14 cellular contexts compared by ENCODE assay signal in genomic region chr5:89320441-89320840, GRCh38.
"Had no signal": no experiment of that assay in that cellular context is flagged by ENCODE, and none has a peak within 500 bp of the region (broad histone marks: within the 10 kb centered on the region; RNA-seq: fewer than 3 reads in every experiment).

No MANE protein-coding gene starts in this region.

- H3K27me3 ChIP-seq: heart left ventricle, right atrium auricular region, sigmoid colon had no signal

- H3K36me3 ChIP-seq: heart left ventricle, right atrium auricular region, sigmoid colon, thoracic aorta had no signal

- H3K4me3 ChIP-seq: coronary artery, heart left ventricle, right atrium auricular region, sigmoid colon, skin epidermis, thoracic aorta had no signal

- H3K4me1 ChIP-seq: right atrium auricular region had no signal

- H3K9me3 ChIP-seq: heart left ventricle, right atrium auricular region, sigmoid colon, thoracic aorta had no signal

- DNase-seq: effector CD4-positive, alpha-beta T cell; heart left ventricle; hippocampal formation; mesendoderm; naive thymus-derived CD8-positive, alpha-beta T cell; sigmoid colon; stimulated activated naive CD4-positive, alpha-beta T cell treated with Interleukin-2 at 50 U/mL for 16 hours; trophoblast cell had no signal

- H3K27ac ChIP-seq: coronary artery, heart left ventricle, right atrium auricular region, sigmoid colon, skin epidermis, thoracic aorta had no signal

- FAIRE-seq: frontal cortex had no signal

- ATAC-seq: esophagus mucosa; heart left ventricle; naive thymus-derived CD8-positive, alpha-beta T cell had no signal
